In genomic region chr17:2064147-2064489, GRCh38 we compare ENCODE assay signal across 13 cellular contexts. TPM values are rescaled to one million over a fixed set of nuclear protein-coding genes. Genes with fewer than 3 reads are reported as not detected.
DNase-seq lines count a peak whose midpoint lies in the region; ATAC-seq, FAIRE-seq and TF ChIP-seq lines count a peak whose summit lies in the region.
"Had no signal": no experiment of that assay in that cellular context is flagged by ENCODE, and none has a peak within 500 bp of the region (broad histone marks: within the 10 kb centered on the region; RNA-seq: fewer than 3 reads in every experiment).

No MANE protein-coding gene starts in this region.

- TF ChIP-seq CTCF in tibial artery (IDR thresholded peaks at IDR 0.05) (no peak), pancreas (IDR thresholded peaks at IDR 0.05) (no peak)

- no peak overlapping the region for H3K18ac ChIP-seq in mesendoderm (ENCODE audit: low read length)

- CTCF ChIA-PET in activated CD8-positive, alpha-beta memory T cell treated with anti-CD3 and anti-CD28 coated beads, Interleukin-2, amount 10 ng/mL, durations not matched to agents 7 days and 5 days (lab: Charles Lee): interaction anchor here (0.7 to 13.6 kb wide), 15 partner anchors 9 to 272 kb away, joined by 3 to 401 read pairs (median 5); partner anchors contain the start of genes HIC1 and TSR1

- ATAC-seq in activated CD8-positive, alpha-beta memory T cell treated with anti-CD3 and anti-CD28 coated beads, Interleukin-2, amount 10 ng/mL, durations not matched to agents 7 days and 5 days: no peak
- no peak for ATAC-seq in central memory CD8-positive, alpha-beta T cell (replicated peaks; ENCODE audit: extremely low read depth, poor library complexity, severe bottlenecking)
- ATAC-seq in pancreas: no peak
- no peak for ATAC-seq in GM21367 (IDR thresholded peaks at IDR 0.05; ENCODE audit: unreplicated experiment)

- no peaks in the 10 kb centered on the region for H3K79me2 ChIP-seq in mesendoderm (ENCODE audit: control insufficient read depth, insufficient read depth, low read length)

- H3K4me3 ChIP-seq in mesendoderm (ENCODE audit: low read length) (no peak overlapping the region), tibial artery (no peak overlapping the region), pancreas (no peak overlapping the region)

- H4K5ac ChIP-seq in mesendoderm (ENCODE audit: low read length): no peak overlapping the region

- H3K9me3 Mint-ChIP-seq in activated CD8-positive, alpha-beta memory T cell treated with anti-CD3 and anti-CD28 coated beads, Interleukin-2, amount 10 ng/mL, durations not matched to agents 7 days and 5 days (ENCODE audit: low read depth): no peaks in the 10 kb centered on the region
- H3K9me3 Mint-ChIP-seq in central memory CD8-positive, alpha-beta T cell: no peaks in the 10 kb centered on the region

- no peak overlapping the region for H3K9ac ChIP-seq in mesendoderm (ENCODE audit: low read length)

- H3K23ac ChIP-seq in mesendoderm (ENCODE audit: low read length): no peak overlapping the region

- H3K36me3 Mint-ChIP-seq in activated CD8-positive, alpha-beta memory T cell treated with anti-CD3 and anti-CD28 coated beads, Interleukin-2, amount 10 ng/mL, durations not matched to agents 7 days and 5 days: peaks cover 54% of the 10 kb centered on the region
- peaks cover 20% of the 10 kb centered on the region for H3K36me3 Mint-ChIP-seq in central memory CD8-positive, alpha-beta T cell (ENCODE audit: insufficient read depth)

- H3K79me1 ChIP-seq in mesendoderm (ENCODE audit: low read length): no peaks in the 10 kb centered on the region

- no peaks in the 10 kb centered on the region for H3K27me3 ChIP-seq in mesendoderm (ENCODE audit: insufficient read depth, low read length, poor library complexity)
- no peaks in the 10 kb centered on the region for H3K27me3 ChIP-seq in tibial artery
- H3K27me3 ChIP-seq in pancreas: no peaks in the 10 kb centered on the region

- no peak overlapping the region for H2AK5ac ChIP-seq in mesendoderm (ENCODE audit: low read length)

- H3K4me1 Mint-ChIP-seq in activated CD8-positive, alpha-beta memory T cell treated with anti-CD3 and anti-CD28 coated beads, Interleukin-2, amount 10 ng/mL, durations not matched to agents 7 days and 5 days: peaks cover 95% of the 10 kb centered on the region
- peaks cover 46% of the 10 kb centered on the region for H3K4me1 Mint-ChIP-seq in central memory CD8-positive, alpha-beta T cell

- H3K27ac ChIP-seq in mesendoderm (ENCODE audit: low read depth, low read length) (no peak overlapping the region), tibial artery (peak overlapping the region; percentile 58 to 59), pancreas (no peak overlapping the region)
- H3K27ac ChIP-seq: WERI-Rb-1 had no signal

- H3K4me2 ChIP-seq in mesendoderm (ENCODE audit: low read length): no peak overlapping the region

- H4K8ac ChIP-seq in mesendoderm (ENCODE audit: low read depth, low read length): no peak overlapping the region

- FAIRE-seq in pancreas (lab: Jason Lieb, UNC): no peak
- FAIRE-seq: endometrium, H54 had no signal

- no peak overlapping the region for H2BK5ac ChIP-seq in mesendoderm (ENCODE audit: low read length)

- H3K56ac ChIP-seq in mesendoderm (ENCODE audit: low read length): peak overlapping the region; percentile 30

- no peak overlapping the region for H2BK15ac ChIP-seq in mesendoderm (replicated peaks; ENCODE audit: low read depth)

- no peak overlapping the region for H2BK120ac ChIP-seq in mesendoderm (ENCODE audit: low read depth, low read length)

- H3K4me3 Mint-ChIP-seq in activated CD8-positive, alpha-beta memory T cell treated with anti-CD3 and anti-CD28 coated beads, Interleukin-2, amount 10 ng/mL, durations not matched to agents 7 days and 5 days: peak overlapping the region; percentile 45
- H3K4me3 Mint-ChIP-seq in central memory CD8-positive, alpha-beta T cell: no peak overlapping the region

- H3K36me3 ChIP-seq in mesendoderm (ENCODE audit: control insufficient read depth, insufficient read depth, low read length) (no peaks in the 10 kb centered on the region), tibial artery (peaks cover 18 to 96% (median 42%) of the 10 kb centered on the region in 3 donors), pancreas (peaks cover 0 to 21% (median 0%) of the 10 kb centered on the region in 3 donors)

- WGBS in mesendoderm (ENCODE audit: extremely low coverage, insufficient coverage, low lambda C conversion rate): no CpG with 5 or more reads among the region's 5 CpGs
- 67 to 73% methylated on average over 5 of the region's 5 CpGs for WGBS in pancreas, 2 donors

- no peak overlapping the region for H3K4ac ChIP-seq in mesendoderm (ENCODE audit: low read depth, low read length)

- intact Hi-C loops in tibial artery (cut with DNase I; ENCODE audit: low total_unique reads) (no loop called here), pancreas (cut with DNase I) (loop anchor here in 1 of 3 donors (10.0 kb wide), 1 partner anchor 171 kb away; no protein-coding TSS in a partner anchor)

- no peaks in the 10 kb centered on the region for H3K27me3 Mint-ChIP-seq in activated CD8-positive, alpha-beta memory T cell treated with anti-CD3 and anti-CD28 coated beads, Interleukin-2, amount 10 ng/mL, durations not matched to agents 7 days and 5 days
- H3K27me3 Mint-ChIP-seq in central memory CD8-positive, alpha-beta T cell: no peaks in the 10 kb centered on the region

- H3K27ac Mint-ChIP-seq in activated CD8-positive, alpha-beta memory T cell treated with anti-CD3 and anti-CD28 coated beads, Interleukin-2, amount 10 ng/mL, durations not matched to agents 7 days and 5 days: peak overlapping the region; percentile 96
- H3K27ac Mint-ChIP-seq in central memory CD8-positive, alpha-beta T cell (ENCODE audit: low read depth): peak overlapping the region; percentile 19

- no peak for DNase-seq in activated CD8-positive, alpha-beta memory T cell treated with anti-CD3 and anti-CD28 coated beads, Interleukin-2, amount 10 ng/mL, durations not matched to agents 7 days and 5 days
- DNase-seq in activated CD8-positive, alpha-beta memory T cell treated with anti-CD3 and anti-CD28 coated beads for 24 hours: no peak
- no peak for DNase-seq in central memory CD8-positive, alpha-beta T cell (ENCODE audit: low spot score in 2 of 2)
- DNase-seq in mesendoderm (no peak), tibial artery (no peak), pancreas (no peak), RKO (ENCODE audit: low spot score) (no peak)
- DNase-seq: GF-D8, RPMI8226, WERI-Rb-1 had no signal

- H3K9me3 ChIP-seq in tibial artery (no peaks in the 10 kb centered on the region), pancreas (no peaks in the 10 kb centered on the region)

- H3K4me1 ChIP-seq in mesendoderm (ENCODE audit: control insufficient read depth, low read depth, low read length): peaks cover 8% of the 10 kb centered on the region
- peaks cover 0 to 63% (median 25%) of the 10 kb centered on the region in 4 donors for H3K4me1 ChIP-seq in tibial artery
- no peaks in the 10 kb centered on the region for H3K4me1 ChIP-seq in pancreas

RNA-seq across cellular contexts. Expression of gene HIC1, which starts 9.2 kb away (rescaled TPM):
- total RNA-seq in activated CD8-positive, alpha-beta memory T cell treated with anti-CD3 and anti-CD28 coated beads, Interleukin-2, amount 10 ng/mL, durations not matched to agents 7 days and 5 days: 100 to 1,000 TPM in 1 of 2 experiments, 10 to 100 TPM in 1; 88.5 to 122 TPM
- polyA plus RNA-seq in mesendoderm (2013, experiment 1 of 2): 0.10 TPM
- polyA plus RNA-seq in mesendoderm (2013, experiment 2 of 2): 0.10 TPM
- total RNA-seq in pancreas: 10 to 100 TPM in 2 of 6 donors, 1 to 10 TPM in 4; 1.0 to 15.8 (median 3.8) TPM
- 1 to 10 TPM; 1.8 to 3.7 TPM for polyA plus RNA-seq in pancreas

RNA-seq across cellular contexts. Expression of gene OVCA2, which starts 22.3 kb away (rescaled TPM):
- 10 to 100 TPM; 31.7 to 42.2 TPM for total RNA-seq in activated CD8-positive, alpha-beta memory T cell treated with anti-CD3 and anti-CD28 coated beads, Interleukin-2, amount 10 ng/mL, durations not matched to agents 7 days and 5 days
- 43.4 TPM for polyA plus RNA-seq in mesendoderm (2013, experiment 1 of 2)
- polyA plus RNA-seq in mesendoderm (2013, experiment 2 of 2): 43.4 TPM
- 10 to 100 TPM; 10.4 to 20.5 (median 17.9) TPM for total RNA-seq in pancreas
- 10 to 100 TPM; 46.3 to 79.3 TPM for polyA plus RNA-seq in pancreas

RNA-seq across cellular contexts. Expression of gene DPH1, which starts 34.2 kb away (rescaled TPM):
- 10 to 100 TPM; 29.2 to 37.5 TPM for total RNA-seq in activated CD8-positive, alpha-beta memory T cell treated with anti-CD3 and anti-CD28 coated beads, Interleukin-2, amount 10 ng/mL, durations not matched to agents 7 days and 5 days
- 20.0 TPM for polyA plus RNA-seq in mesendoderm (2013, experiment 1 of 2)
- 19.3 TPM for polyA plus RNA-seq in mesendoderm (2013, experiment 2 of 2)
- total RNA-seq in pancreas: 10 to 100 TPM; 21.8 to 37.7 (median 27.6) TPM
- polyA plus RNA-seq in pancreas: 10 to 100 TPM; 53.3 to 74.4 TPM

RNA-seq across cellular contexts. Expression of gene RTN4RL1, which starts 39.0 kb away (rescaled TPM):
- under 1 TPM; 0.09 to 0.45 TPM for total RNA-seq in activated CD8-positive, alpha-beta memory T cell treated with anti-CD3 and anti-CD28 coated beads, Interleukin-2, amount 10 ng/mL, durations not matched to agents 7 days and 5 days
- 0.20 TPM for polyA plus RNA-seq in mesendoderm (2013, experiment 1 of 2)
- 0.14 TPM for polyA plus RNA-seq in mesendoderm (2013, experiment 2 of 2)
- 1 to 10 TPM in 4 of 6 donors, under 1 TPM in 2; 0.93 to 3.6 (median 1.7) TPM for total RNA-seq in pancreas
- polyA plus RNA-seq in pancreas: 1 to 10 TPM; 3.0 to 3.1 TPM

Comparison
In these comparisons a context has a peak if more than half of its experiments do, and no peak if none do; other contexts are left out.
1. H3K27ac ChIP-seq: peak in tibial artery (2 of 2); none in mesendoderm (single experiment) and pancreas (0 of 4).
2. RNA of gene HIC1, which starts 9.2 kb away (total RNA-seq): 88.5 to 122 TPM in activated CD8-positive, alpha-beta memory T cell treated with anti-CD3 and anti-CD28 coated beads, Interleukin-2, amount 10 ng/mL, durations not matched to agents 7 days and 5 days; 1.0 to 15.8 TPM in pancreas; every median in the first group is over 4 times any median in the second.